Comparison of ENCODE assay signal across 8 cellular contexts in the genomic region with DNA sequence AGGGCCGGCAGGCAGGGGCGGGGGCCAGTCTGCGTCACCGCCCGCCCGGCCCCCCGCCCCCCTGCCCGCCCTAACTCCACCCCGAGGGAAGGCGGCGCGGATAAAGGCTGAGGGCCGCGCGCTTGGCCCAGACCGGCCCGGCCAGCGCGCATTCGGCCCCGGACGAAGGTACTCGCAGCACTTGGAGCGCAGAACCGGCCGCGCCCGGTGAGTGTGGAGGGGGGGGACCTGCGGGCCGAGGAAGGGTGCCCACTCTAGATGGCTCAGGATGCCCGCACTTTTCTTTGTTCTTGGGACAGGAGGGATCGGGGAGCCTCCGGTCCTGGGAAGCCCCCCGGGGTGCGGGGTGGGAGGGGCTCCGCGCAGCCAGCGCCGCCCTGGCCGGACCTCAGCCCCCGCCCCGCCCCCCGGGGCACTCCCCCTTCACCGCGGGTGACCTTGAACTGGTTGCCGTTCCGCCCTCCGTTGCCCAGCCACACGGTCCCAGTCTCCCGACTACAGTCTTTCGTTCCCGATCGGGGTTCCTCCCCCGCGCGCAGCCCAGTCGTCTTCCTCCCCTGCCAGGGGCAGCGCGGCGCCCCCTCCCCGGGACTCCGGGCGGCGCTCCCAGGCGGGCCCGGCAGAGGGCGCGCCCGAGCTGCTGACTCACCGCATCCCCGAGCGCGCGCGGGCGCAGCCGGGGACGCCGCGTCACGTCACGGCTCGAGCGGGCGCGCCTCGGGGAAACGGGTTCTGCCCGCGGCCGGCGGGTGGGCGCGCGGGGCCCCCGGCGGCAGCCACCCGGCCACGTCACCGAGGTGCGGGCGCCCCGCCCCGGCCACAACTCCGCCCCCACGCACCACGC. TPM values are rescaled to one million over a fixed set of nuclear protein-coding genes. Genes with fewer than 3 reads are reported as not detected.
A peak's percentile ranks its signal among the peaks of the same experiment; 100 is the strongest.
DNase-seq lines count a peak whose midpoint lies in the region; ATAC-seq lines count a peak whose summit lies in the region.

A gene (plus strand): TSS at position 130 of the 844 bp plus-strand sequence. CDS start 1,714 bp downstream, outside the sequence.

- H3K27ac ChIP-seq in angular gyrus (ENCODE audit: low read depth, low read length) (peak within 1 kb of the TSS; percentile 95), right cardiac atrium (ENCODE audit: low read length) (peak within 1 kb of the TSS; percentile 99)

- ATAC-seq in GM21526 (IDR thresholded peaks at IDR 0.05; ENCODE audit: low FRiP score, unreplicated experiment) = peak; percentile 25
- ATAC-seq in right cardiac atrium = peak; percentile 36 to 49

- DNase-seq in EH (ENCODE audit: low read depth) (peak; percentile 89), KBM-7 (peak; percentile 71), T follicular helper cell (ENCODE audit: low read depth) (peak; percentile 82), right cardiac atrium (peak; percentile 91 to 96 (median 95)), renal cortical epithelial cell (ENCODE audit: low read depth) (peak; percentile 49), epidermal melanocyte (ENCODE audit: insufficient read length, low spot score) (no peak)

- in situ Hi-C loops in KBM-7 (cut with MboI; ENCODE audit: low pct_unique_long_range_greater_than_20kb, low sequenced_read_pairs) = no loop called here

- WGBS in right cardiac atrium = under 1% methylated on average over 107 of the region's 107 CpGs

- intact Hi-C loops in right cardiac atrium (cut with DNase I) = no loop called here

- H3K4me1 ChIP-seq in right cardiac atrium (ENCODE audit: control insufficient read depth, insufficient read depth, low read length) = peaks cover 7% of the 10 kb centered on the region

- H3K4me3 ChIP-seq in right cardiac atrium (ENCODE audit: low read length) = peak within 1 kb of the TSS; percentile 68

- H3K9me3 ChIP-seq in right cardiac atrium (ENCODE audit: control insufficient read depth, low read length) = no peaks in the 10 kb centered on the region

- no peaks in the 10 kb centered on the region for H3K27me3 ChIP-seq in right cardiac atrium (ENCODE audit: control insufficient read depth, insufficient read depth)

RNA-seq across cellular contexts. Expression of the gene that starts here (rescaled TPM):
- total RNA-seq in right cardiac atrium (100 to 1,000 TPM in 1 of 4 donors, 10 to 100 TPM in 3; 50.2 to 123 (median 62.4) TPM), renal cortical epithelial cell (12.2 and 44.9 TPM in 2 replicates)
- 45.6 TPM for polyA plus RNA-seq in right cardiac atrium
